1 cellular context compared by ENCODE assay signal in the genomic region with DNA sequence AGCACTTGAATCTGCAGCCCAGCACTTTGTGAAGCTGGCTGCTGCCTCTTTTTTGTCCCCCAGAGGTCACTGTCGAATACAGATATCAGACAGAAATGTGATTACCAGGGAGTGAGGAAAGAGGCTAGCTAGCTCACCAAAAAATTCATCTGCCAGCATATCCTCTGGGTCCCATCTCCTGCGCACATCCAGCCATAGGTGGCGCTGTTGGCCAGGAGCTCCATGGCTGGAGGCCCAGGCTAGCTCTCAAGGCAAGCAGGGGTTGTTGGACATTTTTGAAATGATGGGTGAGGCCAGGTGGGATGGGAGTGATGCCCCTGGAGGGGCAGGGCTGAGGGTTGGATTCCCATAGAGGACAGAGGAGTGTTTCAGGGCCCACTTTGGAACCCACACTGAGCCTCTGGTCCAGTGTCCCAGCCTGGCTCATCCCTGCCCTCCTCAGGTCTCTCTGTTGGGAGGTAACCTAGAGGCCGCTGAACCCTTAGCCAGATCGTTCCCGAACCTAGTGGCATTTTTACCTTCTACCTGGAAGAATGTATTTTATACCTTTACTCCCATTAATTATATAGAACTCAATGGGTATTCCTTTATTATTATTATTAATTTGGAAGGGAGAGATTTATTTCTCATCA.
TF ChIP-seq lines count a peak whose summit lies in the region.

No MANE protein-coding gene starts in this region.

TF ChIP-seq in HEK293, 187 proteins besides CTCF, POLR2A, EP300 and RAD21 (continued from another document and continues in another):
- TF ChIP-seq, protein P1, sequence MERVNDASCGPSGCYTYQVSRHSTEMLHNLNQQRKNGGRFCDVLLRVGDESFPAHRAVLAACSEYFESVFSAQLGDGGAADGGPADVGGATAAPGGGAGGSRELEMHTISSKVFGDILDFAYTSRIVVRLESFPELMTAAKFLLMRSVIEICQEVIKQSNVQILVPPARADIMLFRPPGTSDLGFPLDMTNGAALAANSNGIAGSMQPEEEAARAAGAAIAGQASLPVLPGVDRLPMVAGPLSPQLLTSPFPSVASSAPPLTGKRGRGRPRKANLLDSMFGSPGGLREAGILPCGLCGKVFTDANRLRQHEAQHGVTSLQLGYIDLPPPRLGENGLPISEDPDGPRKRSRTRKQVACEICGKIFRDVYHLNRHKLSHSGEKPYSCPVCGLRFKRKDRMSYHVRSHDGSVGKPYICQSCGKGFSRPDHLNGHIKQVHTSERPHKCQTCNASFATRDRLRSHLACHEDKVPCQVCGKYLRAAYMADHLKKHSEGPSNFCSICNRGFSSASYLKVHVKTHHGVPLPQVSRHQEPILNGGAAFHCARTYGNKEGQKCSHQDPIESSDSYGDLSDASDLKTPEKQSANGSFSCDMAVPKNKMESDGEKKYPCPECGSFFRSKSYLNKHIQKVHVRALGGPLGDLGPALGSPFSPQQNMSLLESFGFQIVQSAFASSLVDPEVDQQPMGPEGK (tag by site-specific recombination; IDR thresholded peaks at IDR 0.05) = no peak
- TF ChIP-seq HIC1 (tag by site-specific recombination; IDR thresholded peaks at IDR 0.05) (no peak), KLF8 (tag by site-specific recombination; IDR thresholded peaks at IDR 0.05) (peak; percentile 41; the same call in 1 of the 2 replicates), ZNF19 (tag by site-specific recombination; IDR thresholded peaks at IDR 0.05; ENCODE audit: low read depth) (no peak), SALL2 (tag by site-specific recombination; IDR thresholded peaks at IDR 0.05; ENCODE audit: borderline replicate concordance) (no peak), ZNF610 (tag by site-specific recombination; IDR thresholded peaks at IDR 0.05; ENCODE audit: borderline replicate concordance) (no peak), SP3 (tag by site-specific recombination; IDR thresholded peaks at IDR 0.05) (peak; percentile 18; the same call in 1 of the 2 replicates), ZFP3 (tag by site-specific recombination; IDR thresholded peaks at IDR 0.05; ENCODE audit: low read depth) (no peak), ZNF449 (tag by site-specific recombination; IDR thresholded peaks at IDR 0.05) (no peak; the same call in 1 of the 2 replicates), ZBTB44 (tag by site-specific recombination; IDR thresholded peaks at IDR 0.05) (0 out of 2 replicates have a peak, but pooled peaks have one; percentile 7), HOXC10 (CRISPR knock-in tag; IDR thresholded peaks at IDR 0.05) (no peak), ZNF311 (tag by site-specific recombination; IDR thresholded peaks at IDR 0.05; ENCODE audit: borderline replicate concordance) (no peak), ZNF707 (tag by site-specific recombination; IDR thresholded peaks at IDR 0.05) (no peak), KLF10 (tag by site-specific recombination; IDR thresholded peaks at IDR 0.05) (no peak), ZNF600 (tag by site-specific recombination; IDR thresholded peaks at IDR 0.05) (no peak), ZNF624 (tag by site-specific recombination; IDR thresholded peaks at IDR 0.05) (no peak), MEIS1 (CRISPR knock-in tag; IDR thresholded peaks at IDR 0.05; ENCODE audit: borderline replicate concordance) (no peak), SCRT2 (tag by site-specific recombination; IDR thresholded peaks at IDR 0.05) (no peak), GFI1B (tag by site-specific recombination; IDR thresholded peaks at IDR 0.05) (no peak), GLI4 (tag by site-specific recombination; IDR thresholded peaks at IDR 0.05) (no peak), ZNF785 (tag by site-specific recombination; IDR thresholded peaks at IDR 0.05) (no peak), TCF7L2 (IDR thresholded peaks at IDR 0.05; ENCODE audit: borderline replicate concordance, low read depth, low read length) (no peak), SP2 (tag by site-specific recombination; IDR thresholded peaks at IDR 0.05) (no peak), ZNF664 (tag by site-specific recombination; IDR thresholded peaks at IDR 0.05) (no peak), ZNF155 (tag by site-specific recombination; IDR thresholded peaks at IDR 0.05) (no peak), ZNF560 (tag by site-specific recombination; IDR thresholded peaks at IDR 0.05; ENCODE audit: borderline replicate concordance) (no peak), KLF9 (tag by site-specific recombination; IDR thresholded peaks at IDR 0.05; ENCODE audit: low read depth) (no peak), ZBTB10 (tag by site-specific recombination; IDR thresholded peaks at IDR 0.05) (no peak), PRDM10 (tag by site-specific recombination; IDR thresholded peaks at IDR 0.05) (0 out of 2 replicates have a peak, but pooled peaks have one; percentile 30), ZNF223 (tag by site-specific recombination; IDR thresholded peaks at IDR 0.05) (no peak), IKZF3 (tag by site-specific recombination; IDR thresholded peaks at IDR 0.05) (no peak)
- TF ChIP-seq, protein P2, sequence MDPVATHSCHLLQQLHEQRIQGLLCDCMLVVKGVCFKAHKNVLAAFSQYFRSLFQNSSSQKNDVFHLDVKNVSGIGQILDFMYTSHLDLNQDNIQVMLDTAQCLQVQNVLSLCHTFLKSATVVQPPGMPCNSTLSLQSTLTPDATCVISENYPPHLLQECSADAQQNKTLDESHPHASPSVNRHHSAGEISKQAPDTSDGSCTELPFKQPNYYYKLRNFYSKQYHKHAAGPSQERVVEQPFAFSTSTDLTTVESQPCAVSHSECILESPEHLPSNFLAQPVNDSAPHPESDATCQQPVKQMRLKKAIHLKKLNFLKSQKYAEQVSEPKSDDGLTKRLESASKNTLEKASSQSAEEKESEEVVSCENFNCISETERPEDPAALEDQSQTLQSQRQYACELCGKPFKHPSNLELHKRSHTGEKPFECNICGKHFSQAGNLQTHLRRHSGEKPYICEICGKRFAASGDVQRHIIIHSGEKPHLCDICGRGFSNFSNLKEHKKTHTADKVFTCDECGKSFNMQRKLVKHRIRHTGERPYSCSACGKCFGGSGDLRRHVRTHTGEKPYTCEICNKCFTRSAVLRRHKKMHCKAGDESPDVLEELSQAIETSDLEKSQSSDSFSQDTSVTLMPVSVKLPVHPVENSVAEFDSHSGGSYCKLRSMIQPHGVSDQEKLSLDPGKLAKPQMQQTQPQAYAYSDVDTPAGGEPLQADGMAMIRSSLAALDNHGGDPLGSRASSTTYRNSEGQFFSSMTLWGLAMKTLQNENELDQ (tag by site-specific recombination; IDR thresholded peaks at IDR 0.05; ENCODE audit: low read depth) = no peak
- TF ChIP-seq, protein P3, sequence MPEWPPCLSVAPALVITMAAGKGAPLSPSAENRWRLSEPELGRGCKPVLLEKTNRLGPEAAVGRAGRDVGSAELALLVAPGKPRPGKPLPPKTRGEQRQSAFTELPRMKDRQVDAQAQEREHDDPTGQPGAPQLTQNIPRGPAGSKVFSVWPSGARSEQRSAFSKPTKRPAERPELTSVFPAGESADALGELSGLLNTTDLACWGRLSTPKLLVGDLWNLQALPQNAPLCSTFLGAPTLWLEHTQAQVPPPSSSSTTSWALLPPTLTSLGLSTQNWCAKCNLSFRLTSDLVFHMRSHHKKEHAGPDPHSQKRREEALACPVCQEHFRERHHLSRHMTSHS (tag by site-specific recombination; IDR thresholded peaks at IDR 0.05) = no peak
- TF ChIP-seq, protein P4, sequence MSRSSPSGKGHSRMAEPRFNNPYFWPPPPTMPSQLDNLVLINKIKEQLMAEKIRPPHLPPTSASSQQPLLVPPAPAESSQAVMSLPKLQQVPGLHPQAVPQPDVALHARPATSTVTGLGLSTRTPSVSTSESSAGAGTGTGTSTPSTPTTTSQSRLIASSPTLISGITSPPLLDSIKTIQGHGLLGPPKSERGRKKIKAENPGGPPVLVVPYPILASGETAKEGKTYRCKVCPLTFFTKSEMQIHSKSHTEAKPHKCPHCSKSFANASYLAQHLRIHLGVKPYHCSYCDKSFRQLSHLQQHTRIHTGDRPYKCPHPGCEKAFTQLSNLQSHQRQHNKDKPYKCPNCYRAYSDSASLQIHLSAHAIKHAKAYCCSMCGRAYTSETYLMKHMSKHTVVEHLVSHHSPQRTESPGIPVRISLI (tag by site-specific recombination; IDR thresholded peaks at IDR 0.05) = no peak
- TF ChIP-seq, protein P5, sequence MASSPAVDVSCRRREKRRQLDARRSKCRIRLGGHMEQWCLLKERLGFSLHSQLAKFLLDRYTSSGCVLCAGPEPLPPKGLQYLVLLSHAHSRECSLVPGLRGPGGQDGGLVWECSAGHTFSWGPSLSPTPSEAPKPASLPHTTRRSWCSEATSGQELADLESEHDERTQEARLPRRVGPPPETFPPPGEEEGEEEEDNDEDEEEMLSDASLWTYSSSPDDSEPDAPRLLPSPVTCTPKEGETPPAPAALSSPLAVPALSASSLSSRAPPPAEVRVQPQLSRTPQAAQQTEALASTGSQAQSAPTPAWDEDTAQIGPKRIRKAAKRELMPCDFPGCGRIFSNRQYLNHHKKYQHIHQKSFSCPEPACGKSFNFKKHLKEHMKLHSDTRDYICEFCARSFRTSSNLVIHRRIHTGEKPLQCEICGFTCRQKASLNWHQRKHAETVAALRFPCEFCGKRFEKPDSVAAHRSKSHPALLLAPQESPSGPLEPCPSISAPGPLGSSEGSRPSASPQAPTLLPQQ (tag by site-specific recombination; IDR thresholded peaks at IDR 0.05) = peak; percentile 93
